Comparison of ENCODE assay signal across 14 cellular contexts in the genomic region with DNA sequence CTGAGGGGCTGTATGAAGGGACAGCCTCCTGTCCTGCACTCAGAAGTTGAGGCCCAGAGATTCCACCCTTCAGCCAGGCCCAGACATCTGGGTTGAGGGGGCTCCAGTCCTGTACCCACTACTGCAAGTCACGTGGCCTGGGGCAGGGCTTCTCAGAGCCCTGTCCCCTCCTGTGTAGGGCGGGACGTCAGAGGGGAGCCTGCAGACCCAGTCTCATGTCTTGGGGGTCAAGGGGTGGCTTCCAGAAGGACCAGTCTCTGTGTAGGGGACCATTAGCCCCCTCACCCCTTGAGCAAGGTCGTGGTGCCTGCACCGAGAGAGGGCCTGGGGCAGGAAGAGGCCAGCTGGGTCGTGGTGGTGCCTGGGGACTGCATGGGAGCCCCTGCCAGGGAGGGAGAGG. TPM values are rescaled to one million over a fixed set of nuclear protein-coding genes. Genes with fewer than 3 reads are reported as not detected.
A peak's percentile ranks its signal among the peaks of the same experiment; 100 is the strongest.
DNase-seq lines count a peak whose midpoint lies in the region; ATAC-seq lines count a peak whose summit lies in the region.
"Had no signal": no experiment of that assay in that cellular context is flagged by ENCODE, and none has a peak within 500 bp of the region (broad histone marks: within the 10 kb centered on the region; RNA-seq: fewer than 3 reads in every experiment).

No MANE protein-coding gene starts in this region.

- CTCF ChIA-PET in activated CD4-positive, alpha-beta T cell treated with anti-CD3 and anti-CD28 coated beads for 36 hours (lab: Charles Lee), result no interaction called here
- CTCF ChIA-PET in activated CD8-positive, alpha-beta T cell treated with anti-CD3 and anti-CD28 coated beads, Interleukin-2, amount 10 ng/mL, durations not matched to agents 7 days and 5 days (lab: Charles Lee), result interaction anchor here (3.4 kb wide), 1 partner anchor 34 kb away, joined by 17 read pairs; no protein-coding TSS in a partner anchor

- DNase-seq in activated CD4-positive, alpha-beta T cell treated with anti-CD3 and anti-CD28 coated beads for 36 hours, result no peak
- DNase-seq in activated CD4-positive, alpha-beta T cell treated with anti-CD3 and anti-CD28 coated beads for 1 hour, result no peak
- no peak for DNase-seq in activated CD8-positive, alpha-beta T cell treated with anti-CD3 and anti-CD28 coated beads, Interleukin-2, amount 10 ng/mL, durations not matched to agents 7 days and 5 days
- DNase-seq in left lobe of liver (ENCODE audit: low spot score) (no peak), SHP77 treated with DMSO at 0.1 percent for 48 hours (lab: John Stamatoyannopoulos, UW) (no peak), glomerular visceral epithelial cell (ENCODE audit: extremely low spot score) (no peak), HPDE6-E6E7 (ENCODE audit: extremely low spot score) (no peak)
- DNase-seq: activated CD4-positive, CD25-positive, alpha-beta regulatory T cell treated with anti-CD3 and anti-CD28 coated beads, Interleukin-2, amount 50 U/mL, for 72 hours; activated naive CD4-positive, alpha-beta T cell treated with anti-CD3 and anti-CD28 coated beads, Interleukin-2, amount 10 ng/mL, durations not matched to agents 7 days and 5 days; DMS153; NCI-H1092; NCI-H526 treated with DMSO at 0.1 percent for 48 hours; small intestine had no signal

- POLR2A ChIA-PET in activated CD4-positive, alpha-beta T cell treated with anti-CD3 and anti-CD28 coated beads for 36 hours (lab: Charles Lee), result no interaction called here
- POLR2A ChIA-PET in activated CD8-positive, alpha-beta T cell treated with anti-CD3 and anti-CD28 coated beads, Interleukin-2, amount 10 ng/mL, durations not matched to agents 7 days and 5 days (lab: Charles Lee), result no interaction called here

- no peaks in the 10 kb centered on the region for H3K9me3 Mint-ChIP-seq in activated CD4-positive, alpha-beta T cell treated with anti-CD3 and anti-CD28 coated beads for 36 hours (ENCODE audit: low read depth)
- no peaks in the 10 kb centered on the region for H3K9me3 Mint-ChIP-seq in activated CD8-positive, alpha-beta T cell treated with anti-CD3 and anti-CD28 coated beads, Interleukin-2, amount 10 ng/mL, durations not matched to agents 7 days and 5 days (ENCODE audit: insufficient read depth)
- no peaks in the 10 kb centered on the region for H3K9me3 Mint-ChIP-seq in stimulated activated memory B cell treated with anti-CD40 and anti-IgM and Interleukin-4, amounts not matched to agents 10 μg/mL and 1 μg/mL and 100 μg/mL, for 72 hours
- H3K9me3 Mint-ChIP-seq: activated naive CD4-positive, alpha-beta T cell treated with anti-CD3 and anti-CD28 coated beads, Interleukin-2, amount 10 ng/mL, durations not matched to agents 7 days and 5 days had no signal

- H3K4me1 Mint-ChIP-seq in activated CD4-positive, alpha-beta T cell treated with anti-CD3 and anti-CD28 coated beads for 36 hours, result peaks cover 11% of the 10 kb centered on the region
- peaks cover 55% of the 10 kb centered on the region for H3K4me1 Mint-ChIP-seq in activated CD8-positive, alpha-beta T cell treated with anti-CD3 and anti-CD28 coated beads, Interleukin-2, amount 10 ng/mL, durations not matched to agents 7 days and 5 days (ENCODE audit: low read depth)
- H3K4me1 Mint-ChIP-seq in stimulated activated memory B cell treated with anti-CD40 and anti-IgM and Interleukin-4, amounts not matched to agents 10 μg/mL and 1 μg/mL and 100 μg/mL, for 72 hours, result peaks cover 76% of the 10 kb centered on the region

- ATAC-seq in activated CD4-positive, alpha-beta T cell treated with anti-CD3 and anti-CD28 coated beads for 36 hours, result peak; percentile 7
- ATAC-seq in activated CD8-positive, alpha-beta T cell treated with anti-CD3 and anti-CD28 coated beads, Interleukin-2, amount 10 ng/mL, durations not matched to agents 7 days and 5 days, result no peak
- ATAC-seq in left lobe of liver, result peak; percentile 5
- no peak for ATAC-seq in stimulated activated memory B cell treated with anti-CD40 and anti-IgM and Interleukin-4, amounts not matched to agents 10 μg/mL and 1 μg/mL and 100 μg/mL, for 72 hours

- peaks cover 2% of the 10 kb centered on the region for H3K36me3 Mint-ChIP-seq in activated CD4-positive, alpha-beta T cell treated with anti-CD3 and anti-CD28 coated beads for 36 hours (ENCODE audit: low read depth)
- peaks cover 6% of the 10 kb centered on the region for H3K36me3 Mint-ChIP-seq in activated CD8-positive, alpha-beta T cell treated with anti-CD3 and anti-CD28 coated beads, Interleukin-2, amount 10 ng/mL, durations not matched to agents 7 days and 5 days (ENCODE audit: low read depth)
- no peaks in the 10 kb centered on the region for H3K36me3 Mint-ChIP-seq in stimulated activated memory B cell treated with anti-CD40 and anti-IgM and Interleukin-4, amounts not matched to agents 10 μg/mL and 1 μg/mL and 100 μg/mL, for 72 hours

- intact Hi-C loops in activated CD4-positive, alpha-beta T cell treated with anti-CD3 and anti-CD28 coated beads for 36 hours (cut with DNase I, micrococcal nuclease), result no loop called here

- H3K4me3 Mint-ChIP-seq in activated CD4-positive, alpha-beta T cell treated with anti-CD3 and anti-CD28 coated beads for 36 hours, result no peak overlapping the region
- no peak overlapping the region for H3K4me3 Mint-ChIP-seq in activated CD8-positive, alpha-beta T cell treated with anti-CD3 and anti-CD28 coated beads, Interleukin-2, amount 10 ng/mL, durations not matched to agents 7 days and 5 days
- no peak overlapping the region for H3K4me3 Mint-ChIP-seq in stimulated activated memory B cell treated with anti-CD40 and anti-IgM and Interleukin-4, amounts not matched to agents 10 μg/mL and 1 μg/mL and 100 μg/mL, for 72 hours
- H3K4me3 Mint-ChIP-seq: activated naive CD4-positive, alpha-beta T cell treated with anti-CD3 and anti-CD28 coated beads, Interleukin-2, amount 10 ng/mL, durations not matched to agents 7 days and 5 days had no signal

- H3K27ac Mint-ChIP-seq in activated CD4-positive, alpha-beta T cell treated with anti-CD3 and anti-CD28 coated beads for 36 hours, result no peak overlapping the region
- peak overlapping the region; percentile 92 for H3K27ac Mint-ChIP-seq in activated CD8-positive, alpha-beta T cell treated with anti-CD3 and anti-CD28 coated beads, Interleukin-2, amount 10 ng/mL, durations not matched to agents 7 days and 5 days
- peak overlapping the region; percentile 94 for H3K27ac Mint-ChIP-seq in stimulated activated memory B cell treated with anti-CD40 and anti-IgM and Interleukin-4, amounts not matched to agents 10 μg/mL and 1 μg/mL and 100 μg/mL, for 72 hours

- H3K27me3 Mint-ChIP-seq in activated CD4-positive, alpha-beta T cell treated with anti-CD3 and anti-CD28 coated beads for 36 hours, result no peaks in the 10 kb centered on the region
- no peaks in the 10 kb centered on the region for H3K27me3 Mint-ChIP-seq in activated CD8-positive, alpha-beta T cell treated with anti-CD3 and anti-CD28 coated beads, Interleukin-2, amount 10 ng/mL, durations not matched to agents 7 days and 5 days (ENCODE audit: low read depth)
- no peaks in the 10 kb centered on the region for H3K27me3 Mint-ChIP-seq in stimulated activated memory B cell treated with anti-CD40 and anti-IgM and Interleukin-4, amounts not matched to agents 10 μg/mL and 1 μg/mL and 100 μg/mL, for 72 hours
- H3K27me3 Mint-ChIP-seq: activated naive CD4-positive, alpha-beta T cell treated with anti-CD3 and anti-CD28 coated beads, Interleukin-2, amount 10 ng/mL, durations not matched to agents 7 days and 5 days had no signal

RNA-seq across cellular contexts. Expression of a gene that starts 0.6 kb away (rescaled TPM):
- total RNA-seq in activated CD4-positive, alpha-beta T cell treated with anti-CD3 and anti-CD28 coated beads for 36 hours, result under 1 TPM; 0.80 to 0.90 TPM
- 10 to 100 TPM in 1 of 2 experiments, 1 to 10 TPM in 1; 8.1 to 11.5 TPM for total RNA-seq in activated CD8-positive, alpha-beta T cell treated with anti-CD3 and anti-CD28 coated beads, Interleukin-2, amount 10 ng/mL, durations not matched to agents 7 days and 5 days
- 1.4 TPM for total RNA-seq in left lobe of liver

RNA-seq across cellular contexts. Expression of a gene that starts 14.8 kb away (rescaled TPM):
- total RNA-seq in activated CD4-positive, alpha-beta T cell treated with anti-CD3 and anti-CD28 coated beads for 36 hours, result 10 to 100 TPM; 30.5 to 37.5 TPM
- 10 to 100 TPM; 75.7 to 77.2 TPM for total RNA-seq in activated CD8-positive, alpha-beta T cell treated with anti-CD3 and anti-CD28 coated beads, Interleukin-2, amount 10 ng/mL, durations not matched to agents 7 days and 5 days
- total RNA-seq in left lobe of liver, result 28.6 TPM

RNA-seq across cellular contexts. Expression of a gene that starts 55.8 kb away (rescaled TPM):
- 1 to 10 TPM; 3.0 to 3.4 TPM for total RNA-seq in activated CD4-positive, alpha-beta T cell treated with anti-CD3 and anti-CD28 coated beads for 36 hours
- total RNA-seq in activated CD8-positive, alpha-beta T cell treated with anti-CD3 and anti-CD28 coated beads, Interleukin-2, amount 10 ng/mL, durations not matched to agents 7 days and 5 days, result 1 to 10 TPM; 2.6 to 2.8 TPM
- total RNA-seq in left lobe of liver, result 4.4 TPM

RNA-seq across cellular contexts. Expression of a gene that starts 56.9 kb away (rescaled TPM):
- total RNA-seq in activated CD4-positive, alpha-beta T cell treated with anti-CD3 and anti-CD28 coated beads for 36 hours, result 10 to 100 TPM; 44.4 to 45.9 TPM
- 10 to 100 TPM; 40.4 to 45.4 TPM for total RNA-seq in activated CD8-positive, alpha-beta T cell treated with anti-CD3 and anti-CD28 coated beads, Interleukin-2, amount 10 ng/mL, durations not matched to agents 7 days and 5 days
- total RNA-seq in left lobe of liver, result 23.1 TPM

Comparison
In these comparisons a context has a peak if more than half of its experiments do, and no peak if none do; other contexts are left out.
1. ATAC-seq: peak in activated CD4-positive, alpha-beta T cell treated with anti-CD3 and anti-CD28 coated beads for 36 hours (single experiment) and left lobe of liver (single experiment); none in activated CD8-positive, alpha-beta T cell treated with anti-CD3 and anti-CD28 coated beads, Interleukin-2, amount 10 ng/mL, durations not matched to agents 7 days and 5 days (single experiment) and stimulated activated memory B cell treated with anti-CD40 and anti-IgM and Interleukin-4, amounts not matched to agents 10 μg/mL and 1 μg/mL and 100 μg/mL, for 72 hours (single experiment).